In the genomic region with DNA sequence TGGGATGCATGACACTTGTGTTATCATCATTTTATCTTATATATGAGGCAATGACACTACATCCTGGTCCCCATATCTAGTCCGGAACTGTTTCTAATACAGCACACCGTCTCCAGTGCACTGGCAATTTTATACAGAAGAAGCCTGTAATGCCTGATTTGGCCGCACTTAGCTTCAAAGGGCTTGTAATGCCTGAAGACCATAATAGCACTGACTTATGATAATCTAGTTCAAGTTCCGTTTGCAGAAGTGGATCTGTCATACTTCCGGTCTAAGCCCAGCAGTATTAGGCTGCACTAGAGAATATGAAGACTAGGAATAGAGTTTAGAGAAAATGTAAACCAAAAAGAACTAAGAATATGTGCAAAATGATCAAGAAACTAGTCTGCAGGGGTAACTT, we compare ENCODE assay signal across 8 cellular contexts. TPM values are rescaled to one million over a fixed set of nuclear protein-coding genes. Genes with fewer than 3 reads are reported as not detected.
DNase-seq lines count a peak whose midpoint lies in the region; FAIRE-seq lines count a peak whose summit lies in the region.

No MANE protein-coding gene starts in this region.

- peaks cover 46% of the 10 kb centered on the region for H3K36me3 Mint-ChIP-seq in dendritic cell treated with granulocyte-macrophage colony-stimulating factor and Interleukin-4, amounts not matched to agents 40 ng/mL and 50 ng/mL, for 4 days (ENCODE audit: low read depth)

- H3K9me3 ChIP-seq in muscle layer of colon (ENCODE audit: low read length), result no peaks in the 10 kb centered on the region

- peak; percentile 60 for FAIRE-seq in GM18507 (lab: Jason Lieb, UNC)

- intact Hi-C loops in dendritic cell treated with granulocyte-macrophage colony-stimulating factor and Interleukin-4, amounts not matched to agents 40 ng/mL and 50 ng/mL, for 4 days (cut with micrococcal nuclease), result loop anchor here (2.0 kb wide), 1 partner anchor 709 kb away; the partner anchor contains the start of gene ANXA2

- DNase-seq in AG08396 (ENCODE audit: low spot score) (peak; percentile 9), GM18507 (ENCODE audit: extremely low spot score, insufficient read length, low read depth) (no peak), RPMI7951 (ENCODE audit: low read depth) (peak; percentile 16), NCI-H146 (lab: John Stamatoyannopoulos, UW) (no peak), NCI-H2196 (lab: John Stamatoyannopoulos, UW; ENCODE audit: unreplicated experiment) (no peak)
- DNase-seq in effector CD8-positive, alpha-beta T cell (lab: John Stamatoyannopoulos, UW), result no peak

- H3K4me1 ChIP-seq in muscle layer of colon (ENCODE audit: insufficient read depth, low read length), result peaks cover 23% of the 10 kb centered on the region

- H3K9me3 Mint-ChIP-seq in dendritic cell treated with granulocyte-macrophage colony-stimulating factor and Interleukin-4, amounts not matched to agents 40 ng/mL and 50 ng/mL, for 4 days, result no peaks in the 10 kb centered on the region

- H3K27me3 Mint-ChIP-seq in dendritic cell treated with granulocyte-macrophage colony-stimulating factor and Interleukin-4, amounts not matched to agents 40 ng/mL and 50 ng/mL, for 4 days, result no peaks in the 10 kb centered on the region

- H3K4me3 Mint-ChIP-seq in dendritic cell treated with granulocyte-macrophage colony-stimulating factor and Interleukin-4, amounts not matched to agents 40 ng/mL and 50 ng/mL, for 4 days, result peak overlapping the region; percentile 89

- no peaks in the 10 kb centered on the region for H3K27me3 ChIP-seq in muscle layer of colon (ENCODE audit: control insufficient read depth in 1 of 2, insufficient read depth in 2 of 2, low read length in 2 of 2)

- H3K4me3 ChIP-seq in muscle layer of colon (ENCODE audit: low read depth in 1 of 2, low read length in 2 of 2), result peak overlapping the region; percentile 80 to 92

- peaks cover 32% of the 10 kb centered on the region for H3K4me1 Mint-ChIP-seq in dendritic cell treated with granulocyte-macrophage colony-stimulating factor and Interleukin-4, amounts not matched to agents 40 ng/mL and 50 ng/mL, for 4 days (ENCODE audit: low read depth)

- H3K27ac ChIP-seq in muscle layer of colon (ENCODE audit: low read depth, low read length), result peak overlapping the region; percentile 97

- H3K36me3 ChIP-seq in muscle layer of colon (ENCODE audit: insufficient read depth, low read length), result peaks cover 4% of the 10 kb centered on the region

- H3K9ac ChIP-seq in muscle layer of colon (ENCODE audit: low read length), result peak overlapping the region; percentile 96

- H3K27ac Mint-ChIP-seq in dendritic cell treated with granulocyte-macrophage colony-stimulating factor and Interleukin-4, amounts not matched to agents 40 ng/mL and 50 ng/mL, for 4 days, result peak overlapping the region; percentile 97

RNA-seq across cellular contexts. Expression of gene BNIP2, which starts 1.3 kb away (rescaled TPM):
- total RNA-seq in RPMI7951 (2014; rRNA removed; shearing (Covaris generic)), result 127 and 159 TPM in 2 replicates

RNA-seq across cellular contexts. Expression of gene GTF2A2, which starts 30.5 kb away (rescaled TPM):
- 106 and 121 TPM in 2 replicates for total RNA-seq in RPMI7951 (2014; rRNA removed; shearing (Covaris generic))

Comparison
In these comparisons a context has a peak if more than half of its experiments do, and no peak if none do; other contexts are left out.
1. DNase-seq: peak in AG08396 (single experiment) and RPMI7951 (single experiment); none in GM18507 (single experiment), NCI-H146 (single experiment), effector CD8-positive, alpha-beta T cell (single experiment) and NCI-H2196 (single experiment).